21 cellular contexts compared by ENCODE assay signal in the genomic region with DNA sequence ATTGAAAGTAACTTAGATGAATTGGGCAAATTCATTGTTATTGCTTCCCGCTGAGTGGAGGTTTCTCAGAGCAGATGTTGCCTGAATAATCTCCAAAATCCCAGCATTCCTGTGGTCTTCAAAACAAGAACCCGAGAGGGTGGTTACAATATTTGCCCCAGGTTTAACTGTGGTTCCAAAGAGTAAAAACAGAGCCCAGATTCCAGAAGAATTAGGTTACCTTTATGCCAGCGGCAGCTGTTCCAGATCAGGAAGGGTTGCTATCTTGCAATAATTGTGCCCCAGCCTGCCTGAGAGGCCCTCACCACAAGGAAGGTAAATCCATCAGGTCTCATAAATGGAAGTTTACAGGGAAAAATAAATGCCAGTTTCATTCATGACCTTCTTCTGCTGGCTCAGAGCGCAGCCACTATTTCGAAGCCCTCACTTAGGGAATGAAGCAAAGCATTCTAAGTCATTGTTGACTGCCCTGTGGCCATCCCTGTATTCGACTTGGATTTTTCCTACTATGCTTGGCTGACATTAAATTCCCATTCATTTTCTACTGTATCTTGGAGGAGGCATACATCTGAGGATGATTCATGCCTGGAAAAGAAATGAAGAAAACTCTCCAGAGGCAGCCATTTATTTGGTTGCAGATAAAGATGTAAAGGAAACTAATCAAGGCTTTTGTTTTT. TPM values are rescaled to one million over a fixed set of nuclear protein-coding genes. Genes with fewer than 3 reads are reported as not detected.
DNase-seq lines count a peak whose midpoint lies in the region; ATAC-seq, FAIRE-seq and TF ChIP-seq lines count a peak whose summit lies in the region.
"Had no signal": no experiment of that assay in that cellular context is flagged by ENCODE, and none has a peak within 500 bp of the region (broad histone marks: within the 10 kb centered on the region; RNA-seq: fewer than 3 reads in every experiment).

No MANE protein-coding gene starts in this region.

- H3K27ac Mint-ChIP-seq in activated CD8-positive, alpha-beta memory T cell treated with anti-CD3 and anti-CD28 coated beads, Interleukin-2, amount 10 ng/mL, durations not matched to agents 7 days and 5 days: no peak overlapping the region
- H3K27ac Mint-ChIP-seq: activated CD8-positive, alpha-beta T cell treated with anti-CD3 and anti-CD28 coated beads, Interleukin-2, amount 10 ng/mL, durations not matched to agents 7 days and 5 days; activated T-helper 17 cell treated with anti-CD3 and anti-CD28 coated beads, Interleukin-2, amount 50 U/mL, for 72 hours had no signal

- no peaks in the 10 kb centered on the region for H3K36me3 Mint-ChIP-seq in activated CD8-positive, alpha-beta memory T cell treated with anti-CD3 and anti-CD28 coated beads, Interleukin-2, amount 10 ng/mL, durations not matched to agents 7 days and 5 days

- no peak for TF ChIP-seq CTCF in bronchial epithelial cell (IDR thresholded peaks at IDR 0.05; ENCODE audit: insufficient read depth, low read length, severe bottlenecking)
- TF ChIP-seq CTCF in upper lobe of right lung (IDR thresholded peaks at IDR 0.05): no peak
- no peak for TF ChIP-seq CTCF in pancreas (IDR thresholded peaks at IDR 0.05)

- no peaks in the 10 kb centered on the region for H3K9me3 Mint-ChIP-seq in activated CD8-positive, alpha-beta memory T cell treated with anti-CD3 and anti-CD28 coated beads, Interleukin-2, amount 10 ng/mL, durations not matched to agents 7 days and 5 days (ENCODE audit: low read depth)
- H3K9me3 Mint-ChIP-seq: activated T-helper 17 cell treated with anti-CD3 and anti-CD28 coated beads, Interleukin-2, amount 50 U/mL, for 72 hours had no signal

- no peak overlapping the region for H3K4me3 Mint-ChIP-seq in activated CD8-positive, alpha-beta memory T cell treated with anti-CD3 and anti-CD28 coated beads, Interleukin-2, amount 10 ng/mL, durations not matched to agents 7 days and 5 days
- H3K4me3 Mint-ChIP-seq: activated CD8-positive, alpha-beta T cell treated with anti-CD3 and anti-CD28 coated beads, Interleukin-2, amount 10 ng/mL, durations not matched to agents 7 days and 5 days; activated T-helper 17 cell treated with anti-CD3 and anti-CD28 coated beads, Interleukin-2, amount 50 U/mL, for 72 hours had no signal

- ATAC-seq in activated CD8-positive, alpha-beta memory T cell treated with anti-CD3 and anti-CD28 coated beads, Interleukin-2, amount 10 ng/mL, durations not matched to agents 7 days and 5 days: no peak
- ATAC-seq in upper lobe of right lung (no peak), pancreas (no peak)
- ATAC-seq: activated CD8-positive, alpha-beta T cell treated with anti-CD3 and anti-CD28 coated beads, Interleukin-2, amount 10 ng/mL, durations not matched to agents 7 days and 5 days; activated T-helper 17 cell treated with anti-CD3 and anti-CD28 coated beads, Interleukin-2, amount 50 U/mL, for 72 hours had no signal

- H3K9me3 ChIP-seq in upper lobe of right lung (no peaks in the 10 kb centered on the region), pancreas (no peaks in the 10 kb centered on the region)
- H3K9me3 ChIP-seq: neutrophil, tibial artery had no signal

- intact Hi-C loops in upper lobe of right lung (cut with DNase I): no loop called here
- intact Hi-C loops in pancreas (cut with DNase I): no loop called here

- H3K27ac ChIP-seq in upper lobe of right lung (no peak overlapping the region), pancreas (no peak overlapping the region)
- H3K27ac ChIP-seq: neutrophil, sigmoid colon, tibial artery had no signal

- FAIRE-seq in bronchial epithelial cell (lab: Jason Lieb, UNC) (no peak), pancreas (lab: Jason Lieb, UNC) (no peak)
- FAIRE-seq: A204.1, GM19239 had no signal

- no peaks in the 10 kb centered on the region for H3K4me1 Mint-ChIP-seq in activated CD8-positive, alpha-beta memory T cell treated with anti-CD3 and anti-CD28 coated beads, Interleukin-2, amount 10 ng/mL, durations not matched to agents 7 days and 5 days
- H3K4me1 Mint-ChIP-seq: activated T-helper 17 cell treated with anti-CD3 and anti-CD28 coated beads, Interleukin-2, amount 50 U/mL, for 72 hours had no signal

- H3K4me3 ChIP-seq in bronchial epithelial cell (ENCODE audit: low read depth, low read length) (no peak overlapping the region), upper lobe of right lung (no peak overlapping the region), pancreas (no peak overlapping the region)
- H3K4me3 ChIP-seq: sigmoid colon, tibial artery had no signal

- WGBS in pancreas, 2 donors: 74 to 81% methylated on average over 6 of the region's 6 CpGs

- H3K4me1 ChIP-seq in upper lobe of right lung (no peaks in the 10 kb centered on the region), pancreas (no peaks in the 10 kb centered on the region)
- H3K4me1 ChIP-seq: sigmoid colon had no signal

- H3K27me3 Mint-ChIP-seq in activated CD8-positive, alpha-beta memory T cell treated with anti-CD3 and anti-CD28 coated beads, Interleukin-2, amount 10 ng/mL, durations not matched to agents 7 days and 5 days: peaks cover 2% of the 10 kb centered on the region

- peak; percentile 1 for DNase-seq in activated CD8-positive, alpha-beta memory T cell treated with anti-CD3 and anti-CD28 coated beads, Interleukin-2, amount 10 ng/mL, durations not matched to agents 7 days and 5 days
- DNase-seq in activated CD8-positive, alpha-beta memory T cell treated with anti-CD3 and anti-CD28 coated beads, Interleukin-2, amount 50 U/mL, for 4 hours: no peak
- peak; percentile 34 for DNase-seq in bronchial epithelial cell (ENCODE audit: low read depth)
- peak; percentile 20 for DNase-seq in left kidney (ENCODE audit: low read depth, low spot score)
- no peak for DNase-seq in stimulated activated CD4-positive, alpha-beta T cell treated with anti-CD3 and anti-CD28 coated beads, Interleukin-4, amount 100 ng/mL, for 4 hours
- DNase-seq in upper lobe of right lung: no peak
- DNase-seq in NCI-H748 treated with DMSO at 0.1 percent for 48 hours (lab: John Stamatoyannopoulos, UW): no peak
- DNase-seq in pancreas: no peak
- DNase-seq: activated CD8-positive, alpha-beta T cell treated with anti-CD3 and anti-CD28 coated beads, Interleukin-2, amount 10 ng/mL, durations not matched to agents 7 days and 5 days; anterior cingulate cortex; HCEC 1CT; mesendoderm; NCI-H2081; NCI-H526; sigmoid colon; SW 1271; tibial artery had no signal

- CTCF ChIA-PET in activated CD8-positive, alpha-beta memory T cell treated with anti-CD3 and anti-CD28 coated beads, Interleukin-2, amount 10 ng/mL, durations not matched to agents 7 days and 5 days (lab: Charles Lee): no interaction called here

- H3K27me3 ChIP-seq in bronchial epithelial cell (ENCODE audit: control insufficient read depth, insufficient read depth, low read length) (no peaks in the 10 kb centered on the region), upper lobe of right lung (no peaks in the 10 kb centered on the region), pancreas (no peaks in the 10 kb centered on the region)
- H3K27me3 ChIP-seq: neutrophil, sigmoid colon, tibial artery had no signal

- H3K36me3 ChIP-seq in bronchial epithelial cell (ENCODE audit: control insufficient read depth, insufficient read depth, low read length) (no peaks in the 10 kb centered on the region), upper lobe of right lung (no peaks in the 10 kb centered on the region), pancreas (no peaks in the 10 kb centered on the region)
- H3K36me3 ChIP-seq: neutrophil, sigmoid colon, tibial artery had no signal

RNA-seq across cellular contexts. Expression of a gene that starts 54.6 kb away (rescaled TPM):
- under 1 TPM in 1 of 2 experiments, not detected in 1; 0.09 TPM for total RNA-seq in activated CD8-positive, alpha-beta memory T cell treated with anti-CD3 and anti-CD28 coated beads, Interleukin-2, amount 10 ng/mL, durations not matched to agents 7 days and 5 days
- total RNA-seq in bronchial epithelial cell (0.13 and 0.26 TPM in 2 replicates), upper lobe of right lung (not detected), pancreas (under 1 TPM; 0.06 to 0.78 (median 0.16) TPM)
- polyA plus RNA-seq in pancreas: 1 to 10 TPM in 1 of 2 donors, under 1 TPM in 1; 0.42 to 1.8 TPM

Comparison
In these comparisons a context has a peak if more than half of its experiments do, and no peak if none do; other contexts are left out.
1. DNase-seq: peak in activated CD8-positive, alpha-beta memory T cell treated with anti-CD3 and anti-CD28 coated beads, Interleukin-2, amount 10 ng/mL, durations not matched to agents 7 days and 5 days (single experiment), bronchial epithelial cell (single experiment) and left kidney (single experiment); none in activated CD8-positive, alpha-beta memory T cell treated with anti-CD3 and anti-CD28 coated beads, Interleukin-2, amount 50 U/mL, for 4 hours (single experiment), stimulated activated CD4-positive, alpha-beta T cell treated with anti-CD3 and anti-CD28 coated beads, Interleukin-4, amount 100 ng/mL, for 4 hours (0 of 2), upper lobe of right lung (single experiment), NCI-H748 treated with DMSO at 0.1 percent for 48 hours (single experiment) and pancreas (0 of 6).